Comparison of ENCODE assay signal across 1 cellular context in the genomic region with DNA sequence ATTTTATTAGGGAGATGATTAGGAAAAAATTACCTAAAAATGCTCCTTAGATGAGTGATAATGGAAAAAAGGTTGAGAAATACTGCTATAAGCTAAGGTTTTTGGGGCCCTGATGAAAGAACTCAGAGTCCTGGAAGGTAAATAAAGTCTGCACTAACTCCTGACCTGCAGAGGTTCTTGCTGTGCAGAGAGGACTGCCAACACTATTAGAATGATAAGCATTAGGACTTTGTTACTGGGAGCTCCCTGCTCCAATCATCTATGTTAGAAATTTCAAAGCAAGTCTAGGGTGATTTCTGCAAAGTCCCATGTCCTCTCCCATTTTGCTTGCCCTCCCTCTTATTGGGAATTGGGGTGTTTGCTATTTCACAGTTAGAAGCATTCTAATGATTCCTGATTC.
TF ChIP-seq lines count a peak whose summit lies in the region.

No MANE protein-coding gene starts in this region.

TF ChIP-seq in GM23338, 12 proteins besides CTCF, POLR2A, EP300 and RAD21 (continued from another document):
- TF ChIP-seq, protein P1, sequence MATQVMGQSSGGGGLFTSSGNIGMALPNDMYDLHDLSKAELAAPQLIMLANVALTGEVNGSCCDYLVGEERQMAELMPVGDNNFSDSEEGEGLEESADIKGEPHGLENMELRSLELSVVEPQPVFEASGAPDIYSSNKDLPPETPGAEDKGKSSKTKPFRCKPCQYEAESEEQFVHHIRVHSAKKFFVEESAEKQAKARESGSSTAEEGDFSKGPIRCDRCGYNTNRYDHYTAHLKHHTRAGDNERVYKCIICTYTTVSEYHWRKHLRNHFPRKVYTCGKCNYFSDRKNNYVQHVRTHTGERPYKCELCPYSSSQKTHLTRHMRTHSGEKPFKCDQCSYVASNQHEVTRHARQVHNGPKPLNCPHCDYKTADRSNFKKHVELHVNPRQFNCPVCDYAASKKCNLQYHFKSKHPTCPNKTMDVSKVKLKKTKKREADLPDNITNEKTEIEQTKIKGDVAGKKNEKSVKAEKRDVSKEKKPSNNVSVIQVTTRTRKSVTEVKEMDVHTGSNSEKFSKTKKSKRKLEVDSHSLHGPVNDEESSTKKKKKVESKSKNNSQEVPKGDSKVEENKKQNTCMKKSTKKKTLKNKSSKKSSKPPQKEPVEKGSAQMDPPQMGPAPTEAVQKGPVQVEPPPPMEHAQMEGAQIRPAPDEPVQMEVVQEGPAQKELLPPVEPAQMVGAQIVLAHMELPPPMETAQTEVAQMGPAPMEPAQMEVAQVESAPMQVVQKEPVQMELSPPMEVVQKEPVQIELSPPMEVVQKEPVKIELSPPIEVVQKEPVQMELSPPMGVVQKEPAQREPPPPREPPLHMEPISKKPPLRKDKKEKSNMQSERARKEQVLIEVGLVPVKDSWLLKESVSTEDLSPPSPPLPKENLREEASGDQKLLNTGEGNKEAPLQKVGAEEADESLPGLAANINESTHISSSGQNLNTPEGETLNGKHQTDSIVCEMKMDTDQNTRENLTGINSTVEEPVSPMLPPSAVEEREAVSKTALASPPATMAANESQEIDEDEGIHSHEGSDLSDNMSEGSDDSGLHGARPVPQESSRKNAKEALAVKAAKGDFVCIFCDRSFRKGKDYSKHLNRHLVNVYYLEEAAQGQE (IDR thresholded peaks at IDR 0.05; ENCODE audit: unreplicated experiment) = no peak
- no peak for TF ChIP-seq CREB1 (CRISPR knock-in tag; IDR thresholded peaks at IDR 0.05; ENCODE audit: low read depth)
